2 cellular contexts compared by ENCODE assay signal in the genomic region with DNA sequence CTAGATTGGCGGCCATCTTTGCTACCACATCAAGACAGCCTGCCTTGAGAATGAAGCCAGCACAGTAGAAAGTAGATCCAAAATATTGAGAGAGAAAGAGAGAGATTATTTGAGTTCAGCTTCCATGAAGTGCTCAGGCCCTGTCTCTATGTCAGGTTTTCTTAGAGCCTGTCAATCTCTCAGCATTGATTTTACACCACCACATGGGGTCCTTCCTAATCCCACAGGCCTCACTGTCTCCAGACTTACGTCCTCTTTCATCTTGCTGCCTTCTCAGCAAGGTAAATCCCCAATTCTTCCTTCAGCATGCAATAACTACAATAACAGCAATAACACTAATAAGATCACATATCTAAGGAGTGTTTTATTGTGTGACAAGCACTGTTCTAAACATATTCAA.
TF ChIP-seq lines count a peak whose summit lies in the region.

No MANE protein-coding gene starts in this region.

TF ChIP-seq in HEK293T, 16 proteins besides CTCF, POLR2A, EP300 and RAD21:
- TF ChIP-seq FOXA1 (IDR thresholded peaks at IDR 0.05) (no peak), SUZ12 (IDR thresholded peaks at IDR 0.05) (no peak), BHLHE40 (IDR thresholded peaks at IDR 0.05; ENCODE audit: borderline replicate concordance) (no peak), NFRKB (IDR thresholded peaks at IDR 0.05) (no peak), FOXK2 (IDR thresholded peaks at IDR 0.05) (no peak), L3MBTL2 (conservative IDR thresholded peaks at IDR 0.05) (no peak)
- TF ChIP-seq, protein P1, sequence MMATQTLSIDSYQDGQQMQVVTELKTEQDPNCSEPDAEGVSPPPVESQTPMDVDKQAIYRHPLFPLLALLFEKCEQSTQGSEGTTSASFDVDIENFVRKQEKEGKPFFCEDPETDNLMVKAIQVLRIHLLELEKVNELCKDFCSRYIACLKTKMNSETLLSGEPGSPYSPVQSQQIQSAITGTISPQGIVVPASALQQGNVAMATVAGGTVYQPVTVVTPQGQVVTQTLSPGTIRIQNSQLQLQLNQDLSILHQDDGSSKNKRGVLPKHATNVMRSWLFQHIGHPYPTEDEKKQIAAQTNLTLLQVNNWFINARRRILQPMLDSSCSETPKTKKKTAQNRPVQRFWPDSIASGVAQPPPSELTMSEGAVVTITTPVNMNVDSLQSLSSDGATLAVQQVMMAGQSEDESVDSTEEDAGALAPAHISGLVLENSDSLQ (IDR thresholded peaks at IDR 0.05), result peak; percentile 76

TF ChIP-seq in K562, 482 proteins besides CTCF, POLR2A, EP300 and RAD21:
- TF ChIP-seq ARNT (IDR thresholded peaks at IDR 0.05) (no peak), HDAC3 (IDR thresholded peaks at IDR 0.05; ENCODE audit: borderline replicate concordance, partially characterized antibody) (no peak), YY1 (IDR thresholded peaks at IDR 0.05; ENCODE audit: borderline replicate concordance in 1 of 3, control insufficient read depth in 1 of 3, extremely low read depth in 1 of 3, insufficient read depth in 3 of 3, insufficient read length in 1 of 3, insufficient replicate concordance in 2 of 3, low read depth in 1 of 3, low read length in 2 of 3) (peak in 1 of 3 experiments; percentile 38), BMI1 (IDR thresholded peaks at IDR 0.05; ENCODE audit: low read length) (no peak), SMC3 (conservative IDR thresholded peaks at IDR 0.05; ENCODE audit: insufficient read depth, low read depth, low read length) (no peak), FOSL1 (tag; conservative IDR thresholded peaks at IDR 0.05) (no peak)
- TF ChIP-seq, protein P2, sequence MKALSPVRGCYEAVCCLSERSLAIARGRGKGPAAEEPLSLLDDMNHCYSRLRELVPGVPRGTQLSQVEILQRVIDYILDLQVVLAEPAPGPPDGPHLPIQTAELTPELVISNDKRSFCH (CRISPR knock-in tag; IDR thresholded peaks at IDR 0.05), result no peak
- TF ChIP-seq, protein P2 (tag; IDR thresholded peaks at IDR 0.05), result no peak
- TF ChIP-seq, protein P3, sequence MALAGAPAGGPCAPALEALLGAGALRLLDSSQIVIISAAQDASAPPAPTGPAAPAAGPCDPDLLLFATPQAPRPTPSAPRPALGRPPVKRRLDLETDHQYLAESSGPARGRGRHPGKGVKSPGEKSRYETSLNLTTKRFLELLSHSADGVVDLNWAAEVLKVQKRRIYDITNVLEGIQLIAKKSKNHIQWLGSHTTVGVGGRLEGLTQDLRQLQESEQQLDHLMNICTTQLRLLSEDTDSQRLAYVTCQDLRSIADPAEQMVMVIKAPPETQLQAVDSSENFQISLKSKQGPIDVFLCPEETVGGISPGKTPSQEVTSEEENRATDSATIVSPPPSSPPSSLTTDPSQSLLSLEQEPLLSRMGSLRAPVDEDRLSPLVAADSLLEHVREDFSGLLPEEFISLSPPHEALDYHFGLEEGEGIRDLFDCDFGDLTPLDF (CRISPR knock-in tag; IDR thresholded peaks at IDR 0.05), result no peak
- TF ChIP-seq, protein P4, sequence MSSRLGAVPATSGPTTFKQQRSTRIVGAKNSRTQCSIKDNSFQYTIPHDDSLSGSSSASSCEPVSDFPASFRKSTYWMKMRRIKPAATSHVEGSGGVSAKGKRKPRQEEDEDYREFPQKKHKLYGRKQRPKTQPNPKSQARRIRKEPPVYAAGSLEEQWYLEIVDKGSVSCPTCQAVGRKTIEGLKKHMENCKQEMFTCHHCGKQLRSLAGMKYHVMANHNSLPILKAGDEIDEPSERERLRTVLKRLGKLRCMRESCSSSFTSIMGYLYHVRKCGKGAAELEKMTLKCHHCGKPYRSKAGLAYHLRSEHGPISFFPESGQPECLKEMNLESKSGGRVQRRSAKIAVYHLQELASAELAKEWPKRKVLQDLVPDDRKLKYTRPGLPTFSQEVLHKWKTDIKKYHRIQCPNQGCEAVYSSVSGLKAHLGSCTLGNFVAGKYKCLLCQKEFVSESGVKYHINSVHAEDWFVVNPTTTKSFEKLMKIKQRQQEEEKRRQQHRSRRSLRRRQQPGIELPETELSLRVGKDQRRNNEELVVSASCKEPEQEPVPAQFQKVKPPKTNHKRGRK (tag; IDR thresholded peaks at IDR 0.05), result no peak
TF ChIP-seq in K562: peak in this region for 1.
